In genomic region chr21:45020629-45021427, GRCh38 we compare ENCODE assay signal across 17 cellular contexts. TPM values are rescaled to one million over a fixed set of nuclear protein-coding genes. Genes with fewer than 3 reads are reported as not detected.
A peak's percentile ranks its signal among the peaks of the same experiment; 100 is the strongest.
DNase-seq lines count a peak whose midpoint lies in the region; ATAC-seq and TF ChIP-seq lines count a peak whose summit lies in the region.
"Had no signal": no experiment of that assay in that cellular context is flagged by ENCODE, and none has a peak within 500 bp of the region (broad histone marks: within the 10 kb centered on the region; RNA-seq: fewer than 3 reads in every experiment).

No MANE protein-coding gene starts in this region.

- H3K36me3 Mint-ChIP-seq in activated CD4-positive, alpha-beta T cell treated with anti-CD3 and anti-CD28 coated beads for 36 hours (ENCODE audit: low read depth): no peaks in the 10 kb centered on the region
- H3K36me3 Mint-ChIP-seq in activated CD4-positive, alpha-beta T cell treated with anti-CD3 and anti-CD28 coated beads, Interleukin-2, amount 10 ng/mL, durations not matched to agents 7 days and 5 days (ENCODE audit: low read depth): no peaks in the 10 kb centered on the region
- H3K36me3 Mint-ChIP-seq in T-helper 2 cell treated with Interferon-gamma antibody and Interleukin-4, amounts not matched to agents 5 μg/mL and 100 μg/mL, for 36 hours (ENCODE audit: low read depth): no peaks in the 10 kb centered on the region

- 82% methylated on average over 20 of the region's 28 CpGs for WGBS in suprapubic skin
- WGBS in tibial nerve, 2 donors: 71 to 74% methylated on average over 28 of the region's 28 CpGs

- H3K4me1 Mint-ChIP-seq in activated CD4-positive, alpha-beta T cell treated with anti-CD3 and anti-CD28 coated beads for 36 hours: peaks cover 6% of the 10 kb centered on the region
- peaks cover 8% of the 10 kb centered on the region for H3K4me1 Mint-ChIP-seq in activated CD4-positive, alpha-beta T cell treated with anti-CD3 and anti-CD28 coated beads, Interleukin-2, amount 10 ng/mL, durations not matched to agents 7 days and 5 days
- peaks cover 4% of the 10 kb centered on the region for H3K4me1 Mint-ChIP-seq in T-helper 2 cell treated with Interferon-gamma antibody and Interleukin-4, amounts not matched to agents 5 μg/mL and 100 μg/mL, for 36 hours (ENCODE audit: low read depth)

- H3K27ac ChIP-seq in coronary artery: peak overlapping the region; percentile 93 to 98
- H3K27ac ChIP-seq in suprapubic skin: no peak overlapping the region
- H3K27ac ChIP-seq in tibial nerve: peak overlapping the region in 1 of 4 donors; percentile 43
- H3K27ac ChIP-seq: pancreas, SJCRH30, vagina had no signal

- POLR2A ChIA-PET in activated CD4-positive, alpha-beta T cell treated with anti-CD3 and anti-CD28 coated beads for 36 hours (lab: Charles Lee): no interaction called here
- POLR2A ChIA-PET in activated CD4-positive, alpha-beta T cell treated with anti-CD3 and anti-CD28 coated beads, Interleukin-2, amount 10 ng/mL, durations not matched to agents 7 days and 5 days (lab: Charles Lee): no interaction called here

- no peaks in the 10 kb centered on the region for H3K27me3 ChIP-seq in suprapubic skin
- no peaks in the 10 kb centered on the region for H3K27me3 ChIP-seq in tibial nerve
- H3K27me3 ChIP-seq: pancreas, SJCRH30, vagina had no signal

- CTCF ChIA-PET in activated CD4-positive, alpha-beta T cell treated with anti-CD3 and anti-CD28 coated beads for 36 hours (lab: Charles Lee): no interaction called here
- CTCF ChIA-PET in activated CD4-positive, alpha-beta T cell treated with anti-CD3 and anti-CD28 coated beads, Interleukin-2, amount 10 ng/mL, durations not matched to agents 7 days and 5 days (lab: Charles Lee): interaction anchor here (0.6 kb wide), 2 partner anchors 35 to 408 kb away, joined by 3 read pairs; no protein-coding TSS in a partner anchor

- H3K4me3 ChIP-seq in coronary artery (no peak overlapping the region), mucosa of descending colon (no peak overlapping the region), suprapubic skin (no peak overlapping the region), tibial nerve (no peak overlapping the region)
- H3K4me3 ChIP-seq: pancreas, SJCRH30, skin epidermis, vagina had no signal

- intact Hi-C loops in activated CD4-positive, alpha-beta T cell treated with anti-CD3 and anti-CD28 coated beads for 36 hours (cut with DNase I, micrococcal nuclease): no loop called here
- intact Hi-C loops in mucosa of descending colon (cut with DNase I, micrococcal nuclease): no loop called here

- DNase-seq in activated CD4-positive, alpha-beta T cell treated with anti-CD3 and anti-CD28 coated beads for 36 hours: peak; percentile 1
- no peak for DNase-seq in activated CD4-positive, alpha-beta T cell treated with anti-CD3 and anti-CD28 coated beads, Interleukin-2, amount 10 ng/mL, durations not matched to agents 7 days and 5 days
- DNase-seq in coronary artery (ENCODE audit: low spot score) (no peak), mucosa of descending colon (peak in 2 of 3 donors; percentile 8 to 34), suprapubic skin (ENCODE audit: low spot score in 2 of 2) (peak; percentile 58 to 76), tibial nerve (ENCODE audit: low spot score in 2 of 2) (no peak), ecto neural progenitor cell (ENCODE audit: low spot score) (no peak)
- no peak for DNase-seq in T-helper 2 cell treated with Interferon-gamma antibody and Interleukin-4, amounts not matched to agents 5 μg/mL and 100 μg/mL, for 36 hours (ENCODE audit: low spot score)
- DNase-seq: activated CD4-positive, alpha-beta T cell treated with anti-CD3 and anti-CD28 coated beads, Interleukin-2, amount 50 U/mL, for 48 hours; activated naive CD4-positive, alpha-beta T cell treated with anti-CD3 and anti-CD28 coated beads for 36 hours; anterior cingulate cortex; NCI-H146; SJCRH30; stimulated activated CD4-positive, alpha-beta T cell treated with anti-CD3 and anti-CD28 coated beads, Interleukin-4, amount 100 ng/mL, for 1 hour had no signal

- H3K4me1 ChIP-seq in mucosa of descending colon (ENCODE audit: low read depth) (no peaks in the 10 kb centered on the region), suprapubic skin (peaks cover 24% of the 10 kb centered on the region), tibial nerve (peaks cover 0 to 19% (median 5%) of the 10 kb centered on the region in 4 donors)
- H3K4me1 ChIP-seq: pancreas had no signal

- no peak for ATAC-seq in activated CD4-positive, alpha-beta T cell treated with anti-CD3 and anti-CD28 coated beads for 36 hours
- ATAC-seq in mucosa of descending colon: no peak
- ATAC-seq: pancreas had no signal

- peaks cover 9% of the 10 kb centered on the region for H3K9me3 Mint-ChIP-seq in activated CD4-positive, alpha-beta T cell treated with anti-CD3 and anti-CD28 coated beads for 36 hours (ENCODE audit: low read depth)
- H3K9me3 Mint-ChIP-seq in activated CD4-positive, alpha-beta T cell treated with anti-CD3 and anti-CD28 coated beads, Interleukin-2, amount 10 ng/mL, durations not matched to agents 7 days and 5 days: peaks cover 4% of the 10 kb centered on the region
- peaks cover 5% of the 10 kb centered on the region for H3K9me3 Mint-ChIP-seq in T-helper 2 cell treated with Interferon-gamma antibody and Interleukin-4, amounts not matched to agents 5 μg/mL and 100 μg/mL, for 36 hours

- no peaks in the 10 kb centered on the region for H3K36me3 ChIP-seq in mucosa of descending colon (ENCODE audit: low read depth)
- H3K36me3 ChIP-seq in suprapubic skin: no peaks in the 10 kb centered on the region
- no peaks in the 10 kb centered on the region for H3K36me3 ChIP-seq in tibial nerve
- H3K36me3 ChIP-seq: pancreas, SJCRH30, vagina had no signal

- H3K4me3 Mint-ChIP-seq in activated CD4-positive, alpha-beta T cell treated with anti-CD3 and anti-CD28 coated beads for 36 hours: no peak overlapping the region
- H3K4me3 Mint-ChIP-seq in activated CD4-positive, alpha-beta T cell treated with anti-CD3 and anti-CD28 coated beads, Interleukin-2, amount 10 ng/mL, durations not matched to agents 7 days and 5 days: no peak overlapping the region
- no peak overlapping the region for H3K4me3 Mint-ChIP-seq in T-helper 2 cell treated with Interferon-gamma antibody and Interleukin-4, amounts not matched to agents 5 μg/mL and 100 μg/mL, for 36 hours
- H3K4me3 Mint-ChIP-seq: activated naive CD4-positive, alpha-beta T cell treated with anti-CD3 and anti-CD28 coated beads for 36 hours had no signal

- no peaks in the 10 kb centered on the region for H3K9me3 ChIP-seq in mucosa of descending colon
- H3K9me3 ChIP-seq in suprapubic skin: no peaks in the 10 kb centered on the region
- peaks cover 0 to 20% (median 1%) of the 10 kb centered on the region in 4 donors for H3K9me3 ChIP-seq in tibial nerve
- H3K9me3 ChIP-seq: pancreas, vagina had no signal

- peaks cover 23% of the 10 kb centered on the region for H3K27me3 Mint-ChIP-seq in activated CD4-positive, alpha-beta T cell treated with anti-CD3 and anti-CD28 coated beads for 36 hours
- peaks cover 35% of the 10 kb centered on the region for H3K27me3 Mint-ChIP-seq in activated CD4-positive, alpha-beta T cell treated with anti-CD3 and anti-CD28 coated beads, Interleukin-2, amount 10 ng/mL, durations not matched to agents 7 days and 5 days
- peaks cover 43% of the 10 kb centered on the region for H3K27me3 Mint-ChIP-seq in T-helper 2 cell treated with Interferon-gamma antibody and Interleukin-4, amounts not matched to agents 5 μg/mL and 100 μg/mL, for 36 hours (ENCODE audit: low read depth)

- TF ChIP-seq POLR2A in suprapubic skin (IDR thresholded peaks at IDR 0.05): no peak
- no peak for TF ChIP-seq POLR2A in tibial nerve (IDR thresholded peaks at IDR 0.05)

- TF ChIP-seq CTCF in coronary artery (IDR thresholded peaks at IDR 0.05) (no peak), mucosa of descending colon (IDR thresholded peaks at IDR 0.05) (no peak), suprapubic skin (IDR thresholded peaks at IDR 0.05) (no peak), tibial nerve (IDR thresholded peaks at IDR 0.05) (no peak)

- TF ChIP-seq EP300 in suprapubic skin (IDR thresholded peaks at IDR 0.05): no peak
- no peak for TF ChIP-seq EP300 in tibial nerve (IDR thresholded peaks at IDR 0.05)

- H3K27ac Mint-ChIP-seq in activated CD4-positive, alpha-beta T cell treated with anti-CD3 and anti-CD28 coated beads for 36 hours: no peak overlapping the region
- H3K27ac Mint-ChIP-seq in activated CD4-positive, alpha-beta T cell treated with anti-CD3 and anti-CD28 coated beads, Interleukin-2, amount 10 ng/mL, durations not matched to agents 7 days and 5 days: no peak overlapping the region
- H3K27ac Mint-ChIP-seq in T-helper 2 cell treated with Interferon-gamma antibody and Interleukin-4, amounts not matched to agents 5 μg/mL and 100 μg/mL, for 36 hours: no peak overlapping the region
- H3K27ac Mint-ChIP-seq: activated naive CD4-positive, alpha-beta T cell treated with anti-CD3 and anti-CD28 coated beads for 36 hours had no signal

RNA-seq across cellular contexts. Expression of gene ADARB1, which starts 53.6 kb away (rescaled TPM):
- 10 to 100 TPM; 32.8 to 37.7 TPM for total RNA-seq in activated CD4-positive, alpha-beta T cell treated with anti-CD3 and anti-CD28 coated beads for 36 hours
- total RNA-seq in activated CD4-positive, alpha-beta T cell treated with anti-CD3 and anti-CD28 coated beads, Interleukin-2, amount 10 ng/mL, durations not matched to agents 7 days and 5 days: 10 to 100 TPM; 43.3 to 45.4 TPM
- total RNA-seq in mucosa of descending colon (10 to 100 TPM in 1 of 3 donors, 1 to 10 TPM in 2; 5.4 to 91.2 (median 8.8) TPM), suprapubic skin (10 to 100 TPM; 13.2 to 23.6 (median 20.3) TPM), tibial nerve (10 to 100 TPM; 18.2 to 57.6 (median 32.0) TPM)

Comparison
In these comparisons a context has a peak if more than half of its experiments do, and no peak if none do; other contexts are left out.
1. DNase-seq: peak in activated CD4-positive, alpha-beta T cell treated with anti-CD3 and anti-CD28 coated beads for 36 hours (single experiment), mucosa of descending colon (2 of 3) and suprapubic skin (2 of 2); none in activated CD4-positive, alpha-beta T cell treated with anti-CD3 and anti-CD28 coated beads, Interleukin-2, amount 10 ng/mL, durations not matched to agents 7 days and 5 days (single experiment), coronary artery (single experiment), tibial nerve (0 of 2), T-helper 2 cell treated with Interferon-gamma antibody and Interleukin-4, amounts not matched to agents 5 μg/mL and 100 μg/mL, for 36 hours (single experiment) and ecto neural progenitor cell (single experiment).